Comparison of ENCODE assay signal across 35 cellular contexts in genomic region chr18:63697261-63697660, GRCh38. TPM values are rescaled to one million over a fixed set of nuclear protein-coding genes. Genes with fewer than 3 reads are reported as not detected.
A peak's percentile ranks its signal among the peaks of the same experiment; 100 is the strongest.
DNase-seq lines count a peak whose midpoint lies in the region; ATAC-seq, FAIRE-seq and TF ChIP-seq lines count a peak whose summit lies in the region.
"Had no signal": no experiment of that assay in that cellular context is flagged by ENCODE, and none has a peak within 500 bp of the region (broad histone marks: within the 10 kb centered on the region; RNA-seq: fewer than 3 reads in every experiment).

No MANE protein-coding gene starts in this region.

- no peak overlapping the region for H3K27ac ChIP-seq in tibial artery
- H3K27ac ChIP-seq: colonic mucosa, HL-60, left ventricle myocardium inferior, neutrophil, prostate gland, sigmoid colon, tibial nerve, WERI-Rb-1 had no signal

- TF ChIP-seq CTCF in tibial artery (IDR thresholded peaks at IDR 0.05) = no peak

- DNase-seq in EH (ENCODE audit: low read depth) (peak; percentile 83), HT1080 (ENCODE audit: low read depth) (peak; percentile 6), renal cortical epithelial cell (ENCODE audit: low read depth) (peak; percentile 32), tibial artery (no peak)
- DNase-seq: activated CD4-positive, alpha-beta T cell treated with anti-CD3 and anti-CD28 coated beads for 48 hours; activated CD8-positive, alpha-beta memory T cell treated with anti-CD3 and anti-CD28 coated beads for 24 hours; activated T-cell treated with anti-CD3 and anti-CD28 coated beads for 4 hours; Calu3; colonic mucosa; DND-41; effector CD4-positive, alpha-beta T cell; H7; islet precursor cell; Karpas-422; left ventricle myocardium inferior; naive B cell; NCI-H1417 treated with DMSO at 0.1 percent for 48 hours; SHP77 treated with DMSO at 0.1 percent for 48 hours; sigmoid colon; stimulated activated CD4-positive, alpha-beta T cell treated with anti-CD3 and anti-CD28 coated beads, Interleukin-4, amount 100 ng/mL, for 24 hours; SW 1271; T1000; WERI-Rb-1 had no signal

- peak; percentile 75 for FAIRE-seq in endometrium (lab: Jason Lieb, UNC)
- FAIRE-seq: GM19239, HepG2, RCC 7860 had no signal

- no peak for ATAC-seq in GM21390 (IDR thresholded peaks at IDR 0.05; ENCODE audit: unreplicated experiment)
- ATAC-seq in SK-N-SH treated with all-trans-retinoic acid at 6 μM for 48 hours = no peak
- ATAC-seq: activated naive CD4-positive, alpha-beta T cell treated with anti-CD3 and anti-CD28 coated beads, Interleukin-2, amount 50 U/mL, for 72 hours; HepG2 had no signal

- H3K36me3 ChIP-seq in tibial artery = no peaks in the 10 kb centered on the region
- H3K36me3 ChIP-seq: colonic mucosa, left ventricle myocardium inferior, neutrophil, prostate gland, sigmoid colon, tibial nerve, WERI-Rb-1 had no signal

- no peaks in the 10 kb centered on the region for H3K27me3 ChIP-seq in tibial artery
- H3K27me3 ChIP-seq: colonic mucosa, sigmoid colon, tibial nerve had no signal

- intact Hi-C loops in tibial artery (cut with DNase I; ENCODE audit: low total_unique reads) = no loop called here

- no peaks in the 10 kb centered on the region for H3K4me1 ChIP-seq in tibial artery
- H3K4me1 ChIP-seq: colonic mucosa, left ventricle myocardium inferior, prostate gland, sigmoid colon, tibial nerve had no signal

- H3K9me3 ChIP-seq in tibial artery = no peaks in the 10 kb centered on the region
- H3K9me3 ChIP-seq: colonic mucosa, neutrophil, prostate gland, sigmoid colon, tibial nerve had no signal

- no peak overlapping the region for H3K4me3 ChIP-seq in tibial artery
- H3K4me3 ChIP-seq: colonic mucosa, left ventricle myocardium inferior, prostate gland, sigmoid colon, tibial nerve had no signal

TF ChIP-seq in SK-N-SH treated with all-trans-retinoic acid at 6 μM for 48 hours, 23 proteins besides CTCF, POLR2A, EP300 and RAD21:
- TF ChIP-seq PPARA (CRISPR knock-in tag; IDR thresholded peaks at IDR 0.05; ENCODE audit: borderline replicate concordance) (no peak), ZC3H10 (CRISPR knock-in tag; IDR thresholded peaks at IDR 0.05) (no peak), CSDC2 (CRISPR knock-in tag; IDR thresholded peaks at IDR 0.05) (no peak), ZNF565 (CRISPR knock-in tag; conservative IDR thresholded peaks at IDR 0.05; ENCODE audit: low read depth) (no peak), ZNF8 (CRISPR knock-in tag; IDR thresholded peaks at IDR 0.05) (no peak), SNAI2 (CRISPR knock-in tag; IDR thresholded peaks at IDR 0.05) (no peak), TSHZ2 (CRISPR knock-in tag; IDR thresholded peaks at IDR 0.05) (no peak)
- TF ChIP-seq, protein P1, sequence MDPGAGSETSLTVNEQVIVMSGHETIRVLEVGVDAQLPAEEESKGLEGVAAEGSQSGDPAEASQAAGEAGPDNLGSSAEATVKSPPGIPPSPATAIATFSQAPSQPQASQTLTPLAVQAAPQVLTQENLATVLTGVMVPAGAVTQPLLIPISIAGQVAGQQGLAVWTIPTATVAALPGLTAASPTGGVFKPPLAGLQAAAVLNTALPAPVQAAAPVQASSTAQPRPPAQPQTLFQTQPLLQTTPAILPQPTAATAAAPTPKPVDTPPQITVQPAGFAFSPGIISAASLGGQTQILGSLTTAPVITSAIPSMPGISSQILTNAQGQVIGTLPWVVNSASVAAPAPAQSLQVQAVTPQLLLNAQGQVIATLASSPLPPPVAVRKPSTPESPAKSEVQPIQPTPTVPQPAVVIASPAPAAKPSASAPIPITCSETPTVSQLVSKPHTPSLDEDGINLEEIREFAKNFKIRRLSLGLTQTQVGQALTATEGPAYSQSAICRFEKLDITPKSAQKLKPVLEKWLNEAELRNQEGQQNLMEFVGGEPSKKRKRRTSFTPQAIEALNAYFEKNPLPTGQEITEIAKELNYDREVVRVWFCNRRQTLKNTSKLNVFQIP (CRISPR knock-in tag; IDR thresholded peaks at IDR 0.05; ENCODE audit: borderline replicate concordance, low read depth) = no peak

RNA-seq across cellular contexts. Expression of gene SERPINB11, which starts 5.5 kb away (rescaled TPM):
- not detected in 2 replicates for total RNA-seq in HT1080 (2014; rRNA removed; shearing (Covaris generic))
- polyA plus RNA-seq in HT1080 (2015; cell fraction: cytosol; rRNA removed) = not detected in 2 replicates
- polyA plus RNA-seq in HT1080 (2015; cell fraction: nucleus; rRNA removed) = not detected in 2 replicates
- total RNA-seq in renal cortical epithelial cell = not detected in 2 replicates
- total RNA-seq: activated naive CD4-positive, alpha-beta T cell treated with anti-CD3 and anti-CD28 coated beads, Interleukin-2, amount 50 U/mL, for 72 hours; Calu3; colonic mucosa; H7; HepG2; left ventricle myocardium inferior; mesenteric fat pad; sigmoid colon; tibial nerve had no signal
- polyA plus RNA-seq: HepG2, sigmoid colon had no signal

RNA-seq across cellular contexts. Expression of gene SERPINB3, which starts 35.6 kb away (rescaled TPM):
- not detected in 2 replicates for total RNA-seq in HT1080 (2014; rRNA removed; shearing (Covaris generic))
- polyA plus RNA-seq in HT1080 (2015; cell fraction: cytosol; rRNA removed) = not detected in 2 replicates
- polyA plus RNA-seq in HT1080 (2015; cell fraction: nucleus; rRNA removed) = 0.10 TPM in 1 of 2 replicates, not detected in the other
- total RNA-seq in renal cortical epithelial cell = 0.40 and 1.9 TPM in 2 replicates
- total RNA-seq: activated naive CD4-positive, alpha-beta T cell treated with anti-CD3 and anti-CD28 coated beads, Interleukin-2, amount 50 U/mL, for 72 hours; colonic mucosa; H7; HepG2; left ventricle myocardium inferior; mesenteric fat pad; sigmoid colon; tibial nerve had no signal
- polyA plus RNA-seq: HepG2 had no signal

RNA-seq across cellular contexts. Expression of gene SERPINB4, which starts 53.2 kb away (rescaled TPM):
- total RNA-seq in HT1080 (2014; rRNA removed; shearing (Covaris generic)) = not detected in 2 replicates
- 0.15 TPM in 1 of 2 replicates, not detected in the other for polyA plus RNA-seq in HT1080 (2015; cell fraction: cytosol; rRNA removed)
- 0.09 and 0.16 TPM in 2 replicates for polyA plus RNA-seq in HT1080 (2015; cell fraction: nucleus; rRNA removed)
- 0.17 and 0.35 TPM in 2 replicates for total RNA-seq in renal cortical epithelial cell
- total RNA-seq: activated naive CD4-positive, alpha-beta T cell treated with anti-CD3 and anti-CD28 coated beads, Interleukin-2, amount 50 U/mL, for 72 hours; Calu3; colonic mucosa; H7; HepG2; left ventricle myocardium inferior; mesenteric fat pad; sigmoid colon; tibial nerve had no signal
- polyA plus RNA-seq: HepG2 had no signal

Comparison
In these comparisons a context has a peak if more than half of its experiments do, and no peak if none do; other contexts are left out.
1. DNase-seq: peak in EH (single experiment), HT1080 (single experiment) and renal cortical epithelial cell (single experiment); none in tibial artery (0 of 2).